8 cellular contexts compared by ENCODE assay signal in genomic region chr19:12885749-12886706, GRCh38. TPM values are rescaled to one million over a fixed set of nuclear protein-coding genes. Genes with fewer than 3 reads are reported as not detected.
A peak's percentile ranks its signal among the peaks of the same experiment; 100 is the strongest.
DNase-seq lines count a peak whose midpoint lies in the region; ATAC-seq and TF ChIP-seq lines count a peak whose summit lies in the region.

No MANE protein-coding gene starts in this region.

- H3K4me1 ChIP-seq in heart right ventricle, result peaks cover 7 to 46% (median 19%) of the 10 kb centered on the region in 9 donors
- peaks cover 0 to 22% of the 10 kb centered on the region in 2 donors for H3K4me1 ChIP-seq in right atrium auricular region
- peaks cover 3 to 17% of the 10 kb centered on the region in 2 donors for H3K4me1 ChIP-seq in ascending aorta
- H3K4me1 ChIP-seq in lung (ENCODE audit: control insufficient read depth in 2 of 2, insufficient read depth in 2 of 2, low read length in 2 of 2), result peaks cover 0 to 10% of the 10 kb centered on the region in 2 donors

- peaks cover 0 to 45% (median 27%) of the 10 kb centered on the region in 7 donors for H3K27me3 ChIP-seq in heart right ventricle
- peaks cover 0 to 15% of the 10 kb centered on the region in 2 donors for H3K27me3 ChIP-seq in right atrium auricular region
- H3K27me3 ChIP-seq in ascending aorta, result peaks cover 13% of the 10 kb centered on the region
- H3K27me3 ChIP-seq in lung (ENCODE audit: control insufficient read depth, insufficient read depth), result no peaks in the 10 kb centered on the region

- no peak for DNase-seq in heart right ventricle
- no peak for DNase-seq in right atrium auricular region (ENCODE audit: low spot score)
- DNase-seq in ascending aorta (ENCODE audit: low spot score in 2 of 2), result no peak
- DNase-seq in lung (ENCODE audit: low spot score), result no peak
- DNase-seq in T-helper 9 cell, result no peak

- ATAC-seq in heart right ventricle (no peak), lung (ENCODE audit: insufficient read depth, low FRiP score) (no peak), GM18909 (IDR thresholded peaks at IDR 0.05; ENCODE audit: poor library complexity, unreplicated experiment) (no peak), GM21515 (IDR thresholded peaks at IDR 0.05; ENCODE audit: unreplicated experiment) (no peak), HG02884 (IDR thresholded peaks at IDR 0.05; ENCODE audit: unreplicated experiment) (no peak)

- 3 to 4% methylated on average over 46 to 53 of the region's 53 CpGs for WGBS in heart right ventricle, 2 donors
- WGBS in lung, 2 donors, result 9 to 13% methylated on average over 37 to 53 of the region's 53 CpGs

- H3K9me3 ChIP-seq in heart right ventricle (peaks cover 0 to 15% (median 0%) of the 10 kb centered on the region in 11 donors), right atrium auricular region (peaks cover 0 to 9% of the 10 kb centered on the region in 2 donors), ascending aorta (no peaks in the 10 kb centered on the region), lung (ENCODE audit: control insufficient read depth in 2 of 2, insufficient read depth in 1 of 2, low read length in 1 of 2) (peaks cover 0 to 9% of the 10 kb centered on the region in 2 donors)

- intact Hi-C loops in heart right ventricle (cut with DNase I), result loop anchor here in 4 of 10 donors (2.0 to 10.0 kb wide), 3 partner anchors 75 to 79 kb away; partner anchors contain the start of gene DAND5 (in 2 of the 4)
- intact Hi-C loops in ascending aorta (cut with DNase I), result no loop called here

- H3K36me3 ChIP-seq in heart right ventricle (no peaks in the 10 kb centered on the region), right atrium auricular region (no peaks in the 10 kb centered on the region), ascending aorta (no peaks in the 10 kb centered on the region), lung (ENCODE audit: control insufficient read depth in 2 of 2, insufficient read depth in 2 of 2, low read length in 2 of 2) (no peaks in the 10 kb centered on the region)

- H3K4me3 ChIP-seq in heart right ventricle (peak overlapping the region in 9 of 10 donors; percentile 17 to 58 (median 45)), right atrium auricular region (peak overlapping the region in 1 of 2 donors; percentile 31), ascending aorta (peak overlapping the region; percentile 31 to 54), lung (peak overlapping the region; percentile 12)

- TF ChIP-seq CTCF in heart right ventricle (IDR thresholded peaks at IDR 0.05) (peak in 1 of 9 donors; percentile 31), right atrium auricular region (IDR thresholded peaks at IDR 0.05) (no peak), ascending aorta (IDR thresholded peaks at IDR 0.05) (no peak), lung (IDR thresholded peaks at IDR 0.05; ENCODE audit: control extremely low read depth, extremely low read depth) (no peak)

- peak overlapping the region in 1 of 10 donors; percentile 68 for H3K27ac ChIP-seq in heart right ventricle
- H3K27ac ChIP-seq in right atrium auricular region, result no peak overlapping the region
- H3K27ac ChIP-seq in ascending aorta, result no peak overlapping the region
- H3K27ac ChIP-seq in lung (ENCODE audit: low read depth in 1 of 2, low read length in 1 of 2), result no peak overlapping the region

RNA-seq across cellular contexts. Expression of gene KLF1, which starts 1.0 kb away (rescaled TPM):
- total RNA-seq in heart right ventricle, result under 1 TPM in 1 of 10 donors, not detected in 9; 0.13 TPM
- not detected for polyA plus RNA-seq in heart right ventricle
- total RNA-seq in right atrium auricular region, result under 1 TPM in 1 of 2 donors, not detected in 1; 0.26 TPM
- not detected for total RNA-seq in ascending aorta
- 1 to 10 TPM in 1 of 2 donors, under 1 TPM in 1; 0.28 to 3.0 TPM for total RNA-seq in lung
- polyA plus RNA-seq in lung, result under 1 TPM; 0.26 to 0.61 TPM

RNA-seq across cellular contexts. Expression of gene DNASE2, which starts 4.8 kb away (rescaled TPM):
- total RNA-seq in heart right ventricle (10 to 100 TPM; 16.9 to 34.9 (median 19.9) TPM), right atrium auricular region (10 to 100 TPM; 24.2 to 24.9 TPM), ascending aorta (76.8 TPM), lung (10 to 100 TPM; 31.2 to 68.0 TPM)
- polyA plus RNA-seq in heart right ventricle (10 to 100 TPM; 10.5 to 25.6 TPM), lung (10 to 100 TPM; 32.2 to 72.3 TPM)

RNA-seq across cellular contexts. Expression of gene GCDH, which starts 4.9 kb away (rescaled TPM):
- 10 to 100 TPM; 32.4 to 53.2 (median 45.1) TPM for total RNA-seq in heart right ventricle
- polyA plus RNA-seq in heart right ventricle, result 10 to 100 TPM; 22.6 to 72.3 TPM
- 10 to 100 TPM; 28.4 to 58.3 TPM for total RNA-seq in right atrium auricular region
- total RNA-seq in ascending aorta, result 20.6 TPM
- total RNA-seq in lung, result 10 to 100 TPM; 24.0 to 31.3 TPM
- 10 to 100 TPM; 15.6 to 33.8 TPM for polyA plus RNA-seq in lung

RNA-seq across cellular contexts. Expression of gene SYCE2, which starts 33.1 kb away (rescaled TPM):
- under 1 TPM in 1 of 10 donors, not detected in 9; 0.21 TPM for total RNA-seq in heart right ventricle
- polyA plus RNA-seq in heart right ventricle, result under 1 TPM; 0.10 to 0.22 TPM
- not detected for total RNA-seq in right atrium auricular region
- total RNA-seq in ascending aorta, result not detected
- total RNA-seq in lung, result not detected
- under 1 TPM; 0.13 to 0.28 TPM for polyA plus RNA-seq in lung

RNA-seq across cellular contexts. Expression of gene FARSA, which starts 47.5 kb away (rescaled TPM):
- total RNA-seq in heart right ventricle (10 to 100 TPM; 31.0 to 53.0 (median 38.5) TPM), right atrium auricular region (10 to 100 TPM; 36.4 TPM), ascending aorta (21.3 TPM), lung (10 to 100 TPM; 27.8 to 65.7 TPM)
- polyA plus RNA-seq in heart right ventricle (10 to 100 TPM; 23.2 to 81.4 TPM), lung (10 to 100 TPM; 39.8 to 72.1 TPM)
